21 cellular contexts compared by ENCODE assay signal in the genomic region with DNA sequence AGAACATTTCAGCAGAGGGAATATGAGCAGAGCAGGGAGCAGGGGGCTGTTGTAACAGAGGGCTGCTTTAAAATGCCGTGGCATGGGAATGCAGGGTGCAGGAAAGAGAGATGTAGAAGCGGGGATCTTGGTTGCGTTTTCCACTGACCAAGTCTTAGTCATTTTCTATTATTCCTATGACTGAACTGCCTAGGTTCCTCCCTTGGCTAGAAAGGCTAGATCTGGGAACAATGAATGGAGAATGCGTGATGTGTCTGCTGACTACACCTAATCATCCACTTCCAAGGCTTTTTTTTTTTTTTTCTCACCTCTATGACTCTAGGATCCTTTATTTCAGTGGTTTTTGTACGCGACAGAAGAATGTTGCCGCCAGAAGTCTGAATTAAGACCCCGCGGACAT.
"Had no signal": no experiment of that assay in that cellular context is flagged by ENCODE, and none has a peak within 500 bp of the region (broad histone marks: within the 10 kb centered on the region; RNA-seq: fewer than 3 reads in every experiment).

No MANE protein-coding gene starts in this region.

- H3K27ac Mint-ChIP-seq: nephron; stimulated activated effector memory CD8-positive, alpha-beta T cell treated with anti-CD3 and anti-CD28 coated beads, Interleukin-12 subunit alpha, Interleukin-12 subunit beta, amount 100 ng/mL, for 72 hours had no signal

- H3K36me3 ChIP-seq: colonic mucosa, esophagus squamous epithelium, gastroesophageal sphincter, lower lobe of right lung, suprapubic skin, tibial nerve, upper lobe of right lung, vagina had no signal

- H3K4me1 Mint-ChIP-seq: naive B cell had no signal

- H3K9me3 ChIP-seq: colonic mucosa, esophagus squamous epithelium, gastroesophageal sphincter, lower lobe of right lung, suprapubic skin, tibial nerve, upper lobe of right lung, vagina had no signal

- H3K4me3 ChIP-seq: colonic mucosa, esophagus squamous epithelium, gastroesophageal sphincter, lower lobe of right lung, smooth muscle cell, suprapubic skin, tibial nerve, upper lobe of right lung, vagina had no signal

- H3K4me2 ChIP-seq: smooth muscle cell had no signal

- H3K4me3 Mint-ChIP-seq: naive B cell; nephron; stimulated activated effector memory CD8-positive, alpha-beta T cell treated with anti-CD3 and anti-CD28 coated beads, Interleukin-12 subunit alpha, Interleukin-12 subunit beta, amount 100 ng/mL, for 72 hours had no signal

- H3K36me3 Mint-ChIP-seq: naive B cell; stimulated activated effector memory CD8-positive, alpha-beta T cell treated with anti-CD3 and anti-CD28 coated beads, Interleukin-12 subunit alpha, Interleukin-12 subunit beta, amount 100 ng/mL, for 72 hours had no signal

- ATAC-seq: gastroesophageal sphincter; right cardiac atrium; stimulated activated effector memory CD8-positive, alpha-beta T cell treated with anti-CD3 and anti-CD28 coated beads, Interleukin-12 subunit alpha, Interleukin-12 subunit beta, amount 100 ng/mL, for 72 hours; stimulated activated naive CD8-positive, alpha-beta T cell treated with anti-CD3 and anti-CD28 coated beads, Interleukin-15, Interleukin-2, amounts not matched to agents 100 U/mL and 50 U/mL, for 24 hours; upper lobe of right lung had no signal

- H3K4me1 ChIP-seq: colonic mucosa, vagina had no signal

- H3K9me3 Mint-ChIP-seq: stimulated activated effector memory CD8-positive, alpha-beta T cell treated with anti-CD3 and anti-CD28 coated beads, Interleukin-12 subunit alpha, Interleukin-12 subunit beta, amount 100 ng/mL, for 72 hours had no signal

- H3K27me3 Mint-ChIP-seq: naive B cell had no signal

- H3K27me3 ChIP-seq: colonic mucosa, esophagus squamous epithelium, gastroesophageal sphincter, suprapubic skin, tibial nerve, upper lobe of right lung, vagina had no signal

- DNase-seq: colonic mucosa; dermis blood vessel endothelial cell; esophagus squamous epithelium; foreskin fibroblast; glutamatergic neuron; islet precursor cell; lower lobe of right lung; mesenchymal stem cell; naive B cell; stimulated activated CD4-positive, alpha-beta T cell treated with anti-CD3 and anti-CD28 coated beads, Interleukin-4, amount 100 ng/mL, for 1 hour; stimulated activated CD8-positive, alpha-beta memory T cell treated with anti-CD3 and anti-CD28 coated beads, Interleukin-4, amount 100 ng/mL, for 48 hours; stimulated activated naive CD8-positive, alpha-beta T cell treated with anti-CD3 and anti-CD28 coated beads, Interleukin-15, Interleukin-2, amounts not matched to agents 100 U/mL and 50 U/mL, for 24 hours; upper lobe of right lung had no signal

- H3K27ac ChIP-seq: colonic mucosa, esophagus squamous epithelium, gastroesophageal sphincter, lower lobe of right lung, suprapubic skin, tibial nerve, upper lobe of right lung, vagina had no signal
